21 cellular contexts compared by ENCODE assay signal in the genomic region with DNA sequence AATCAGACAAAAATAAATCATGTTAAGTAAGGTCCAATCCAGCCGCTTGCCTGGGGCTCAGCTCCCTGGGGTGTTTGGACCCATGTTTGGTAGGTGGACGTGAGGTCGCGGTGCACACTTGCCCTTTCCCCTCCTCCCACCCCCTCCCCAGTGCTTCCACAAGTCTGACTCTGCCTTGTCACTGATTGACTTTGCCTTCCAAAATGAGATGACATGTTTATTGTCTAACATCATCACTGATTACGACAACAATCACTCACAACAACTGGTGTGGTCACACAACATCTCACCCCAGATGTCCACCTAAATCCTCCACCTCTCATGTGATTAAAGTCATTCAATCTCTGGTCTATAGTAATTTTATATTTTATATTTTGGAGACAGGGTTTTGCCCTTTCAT. TPM values are rescaled to one million over a fixed set of nuclear protein-coding genes. Genes with fewer than 3 reads are reported as not detected.
DNase-seq lines count a peak whose midpoint lies in the region; ATAC-seq, FAIRE-seq and TF ChIP-seq lines count a peak whose summit lies in the region.
"Had no signal": no experiment of that assay in that cellular context is flagged by ENCODE, and none has a peak within 500 bp of the region (broad histone marks: within the 10 kb centered on the region; RNA-seq: fewer than 3 reads in every experiment).

No MANE protein-coding gene starts in this region.

- no peak overlapping the region for H2AFZ ChIP-seq in PC-3 (ENCODE audit: low read length)
- no peak overlapping the region for H2AFZ ChIP-seq in endothelial cell of umbilical vein (ENCODE audit: low read depth, low read length)

- H3K27me3 ChIP-seq in PC-3 (ENCODE audit: low read length) (no peaks in the 10 kb centered on the region), endothelial cell of umbilical vein (ENCODE audit: control insufficient read depth in 2 of 2, insufficient read depth in 2 of 2, low read length in 2 of 2) (no peaks in the 10 kb centered on the region), sigmoid colon (no peaks in the 10 kb centered on the region)

- POLR2A ChIA-PET in PC-3 (lab: Charles Lee; ENCODE audit: unreplicated experiment): no interaction called here
- POLR2A ChIA-PET in endothelial cell of umbilical vein (lab: Charles Lee): interaction anchor here (0.5 kb wide), 1 partner anchor 179 kb away, joined by 4 read pairs; no protein-coding TSS in a partner anchor

- no peaks in the 10 kb centered on the region for H3K36me3 Mint-ChIP-seq in activated T-helper 2 cell treated with anti-CD3 and anti-CD28 coated beads, Interferon-gamma antibody, Interleukin-2, Interleukin-4, amounts not matched to agents 10 μg/mL and 5 μg/mL and 100 μg/mL, durations not matched to agents 14 hours and 24 hours and 36 hours (ENCODE audit: low read depth)
- no peaks in the 10 kb centered on the region for H3K36me3 Mint-ChIP-seq in immature natural killer cell
- H3K36me3 Mint-ChIP-seq: natural killer cell; stimulated activated memory B cell treated with anti-CD40 and anti-IgM and Interleukin-4, amounts not matched to agents 10 μg/mL and 1 μg/mL and 100 μg/mL, for 72 hours had no signal

- H3K27ac ChIP-seq in PC-3 (ENCODE audit: low read length): peak overlapping the region; percentile 98
- peak overlapping the region; percentile 96 for H3K27ac ChIP-seq in endothelial cell of umbilical vein (ENCODE audit: insufficient read depth, low read depth, low read length)
- H3K27ac ChIP-seq in sigmoid colon: peak overlapping the region in 3 of 4 donors; percentile 17 to 52 (median 27)

- H3K27me3 Mint-ChIP-seq in activated T-helper 2 cell treated with anti-CD3 and anti-CD28 coated beads, Interferon-gamma antibody, Interleukin-2, Interleukin-4, amounts not matched to agents 10 μg/mL and 5 μg/mL and 100 μg/mL, durations not matched to agents 14 hours and 24 hours and 36 hours (ENCODE audit: low read depth): peaks cover 11% of the 10 kb centered on the region
- H3K27me3 Mint-ChIP-seq in immature natural killer cell (ENCODE audit: low read depth in 3 of 3): peaks cover 0 to 6% (median 0%) of the 10 kb centered on the region in 3 donors
- H3K27me3 Mint-ChIP-seq: stimulated activated memory B cell treated with anti-CD40 and anti-IgM and Interleukin-4, amounts not matched to agents 10 μg/mL and 1 μg/mL and 100 μg/mL, for 72 hours had no signal

- intact Hi-C loops in PC-3 (cut with micrococcal nuclease) (no loop called here), endothelial cell of umbilical vein (cut with micrococcal nuclease) (loop anchor here (10.0 kb wide), 1 partner anchor 921 kb away; no protein-coding TSS in a partner anchor), sigmoid colon (cut with DNase I) (no loop called here)
- intact Hi-C loops in activated T-helper 2 cell treated with anti-CD3 and anti-CD28 coated beads, Interferon-gamma antibody, Interleukin-2, Interleukin-4, amounts not matched to agents 10 μg/mL and 5 μg/mL and 100 μg/mL, durations not matched to agents 14 hours and 24 hours and 36 hours (cut with micrococcal nuclease): no loop called here

- H3K9me1 ChIP-seq in endothelial cell of umbilical vein (replicated peaks; ENCODE audit: control insufficient read depth, extremely low read depth, insufficient read depth, low read length): no peaks in the 10 kb centered on the region

- dilution Hi-C loops in endothelial cell of umbilical vein (cut with MboI; ENCODE audit: extremely low pct_ligation_motif_present, low sequenced_read_pairs): loop anchor here (25.0 kb wide), 1 partner anchor 173 kb away; no protein-coding TSS in a partner anchor

- no peak for TF ChIP-seq POLR2A in endothelial cell of umbilical vein (IDR thresholded peaks at IDR 0.05; ENCODE audit: low read depth, low read length)
- no peak for TF ChIP-seq POLR2A in sigmoid colon (IDR thresholded peaks at IDR 0.05)

- no peaks in the 10 kb centered on the region for H3K9me2 ChIP-seq in PC-3 (replicated peaks; ENCODE audit: low read length)

- peaks cover 10% of the 10 kb centered on the region for H3F3A ChIP-seq in PC-3 (ENCODE audit: low read length, unreplicated experiment)

- no peak overlapping the region for H3K4me2 ChIP-seq in PC-3 (ENCODE audit: low read length)
- H3K4me2 ChIP-seq in endothelial cell of umbilical vein (ENCODE audit: insufficient read depth, low read length): no peak overlapping the region

- no peaks in the 10 kb centered on the region for H3K9me3 ChIP-seq in PC-3 (ENCODE audit: low read length)
- no peaks in the 10 kb centered on the region for H3K9me3 ChIP-seq in endothelial cell of umbilical vein (replicated peaks; ENCODE audit: control insufficient read depth, insufficient read depth, low read length)
- no peaks in the 10 kb centered on the region for H3K9me3 ChIP-seq in sigmoid colon
- H3K9me3 ChIP-seq: HAP-1 had no signal

- WGBS in sigmoid colon, 2 donors: 86 to 91% methylated on average over 5 of the region's 5 CpGs

- H3K4me3 ChIP-seq in AG10803 (ENCODE audit: low read length) (no peak overlapping the region), PC-3 (ENCODE audit: low read length) (no peak overlapping the region), endothelial cell of umbilical vein (replicated peaks in 1 of 3; ENCODE audit: insufficient read depth in 1 of 3, low read depth in 1 of 3, low read length in 3 of 3) (no peak overlapping the region), sigmoid colon (no peak overlapping the region)
- H3K4me3 ChIP-seq: HAP-1 had no signal

- CTCF ChIA-PET in PC-3 (lab: Charles Lee): no interaction called here
- CTCF ChIA-PET in endothelial cell of umbilical vein (lab: Charles Lee): interaction anchor here (1.7 to 4.1 kb wide), 5 partner anchors 28 to 179 kb away, joined by 6 to 32 read pairs (median 9); no protein-coding TSS in a partner anchor

- peaks cover 4% of the 10 kb centered on the region for H3K4me1 Mint-ChIP-seq in activated T-helper 2 cell treated with anti-CD3 and anti-CD28 coated beads, Interferon-gamma antibody, Interleukin-2, Interleukin-4, amounts not matched to agents 10 μg/mL and 5 μg/mL and 100 μg/mL, durations not matched to agents 14 hours and 24 hours and 36 hours (ENCODE audit: low read depth)
- H3K4me1 Mint-ChIP-seq in immature natural killer cell: no peaks in the 10 kb centered on the region
- H3K4me1 Mint-ChIP-seq: natural killer cell had no signal

- H4K20me1 ChIP-seq in PC-3 (ENCODE audit: low read length): no peaks in the 10 kb centered on the region
- H4K20me1 ChIP-seq in endothelial cell of umbilical vein (replicated peaks; ENCODE audit: control insufficient read depth, extremely low read depth, insufficient read depth, low read length): no peaks in the 10 kb centered on the region

- H3K4me3 Mint-ChIP-seq in activated T-helper 2 cell treated with anti-CD3 and anti-CD28 coated beads, Interferon-gamma antibody, Interleukin-2, Interleukin-4, amounts not matched to agents 10 μg/mL and 5 μg/mL and 100 μg/mL, durations not matched to agents 14 hours and 24 hours and 36 hours (ENCODE audit: low read depth): no peak overlapping the region
- H3K4me3 Mint-ChIP-seq in immature natural killer cell: no peak overlapping the region
- H3K4me3 Mint-ChIP-seq: activated naive CD4-positive, alpha-beta T cell treated with anti-CD3 and anti-CD28 coated beads for 36 hours; natural killer cell; stimulated activated memory B cell treated with anti-CD40 and anti-IgM and Interleukin-4, amounts not matched to agents 10 μg/mL and 1 μg/mL and 100 μg/mL, for 72 hours had no signal

- TF ChIP-seq CTCF in AG10803 (conservative IDR thresholded peaks at IDR 0.05; ENCODE audit: low read length) (no peak), PC-3 (conservative IDR thresholded peaks at IDR 0.05; ENCODE audit: low read depth, low read length) (no peak), endothelial cell of umbilical vein (IDR thresholded peaks at IDR 0.05; ENCODE audit: extremely low read depth in 1 of 2, insufficient read depth in 1 of 2, low read depth in 1 of 2, low read length in 2 of 2) (no peak), sigmoid colon (IDR thresholded peaks at IDR 0.05) (no peak)

- H3K9me3 Mint-ChIP-seq in activated T-helper 2 cell treated with anti-CD3 and anti-CD28 coated beads, Interferon-gamma antibody, Interleukin-2, Interleukin-4, amounts not matched to agents 10 μg/mL and 5 μg/mL and 100 μg/mL, durations not matched to agents 14 hours and 24 hours and 36 hours: no peaks in the 10 kb centered on the region
- H3K9me3 Mint-ChIP-seq in immature natural killer cell: no peaks in the 10 kb centered on the region
- H3K9me3 Mint-ChIP-seq: natural killer cell; stimulated activated memory B cell treated with anti-CD40 and anti-IgM and Interleukin-4, amounts not matched to agents 10 μg/mL and 1 μg/mL and 100 μg/mL, for 72 hours had no signal

- H3K27ac Mint-ChIP-seq in activated T-helper 2 cell treated with anti-CD3 and anti-CD28 coated beads, Interferon-gamma antibody, Interleukin-2, Interleukin-4, amounts not matched to agents 10 μg/mL and 5 μg/mL and 100 μg/mL, durations not matched to agents 14 hours and 24 hours and 36 hours: no peak overlapping the region
- no peak overlapping the region for H3K27ac Mint-ChIP-seq in immature natural killer cell
- H3K27ac Mint-ChIP-seq: activated naive CD4-positive, alpha-beta T cell treated with anti-CD3 and anti-CD28 coated beads for 36 hours; natural killer cell had no signal

- H3K9ac ChIP-seq in PC-3 (ENCODE audit: low read length): peak overlapping the region; percentile 94
- H3K9ac ChIP-seq in endothelial cell of umbilical vein (replicated peaks; ENCODE audit: extremely low read depth, insufficient read depth, low read length): peak overlapping the region; percentile 88

- BruUV-seq in PC-3 (replicated peaks; lab: Mats Ljungman, UMichigan) (no TSS peak), endothelial cell of umbilical vein (replicated peaks; lab: Mats Ljungman, UMichigan) (no TSS peak)

- H3K4me1 ChIP-seq in PC-3 (ENCODE audit: insufficient read depth, low read length) (peaks cover 50% of the 10 kb centered on the region), endothelial cell of umbilical vein (ENCODE audit: control insufficient read depth, extremely low read depth, insufficient read depth, low read length) (peaks cover 59% of the 10 kb centered on the region), sigmoid colon (peaks cover 0 to 21% (median 6%) of the 10 kb centered on the region in 4 donors)
- H3K4me1 ChIP-seq: HAP-1 had no signal

- no peak for TF ChIP-seq EP300 in sigmoid colon (IDR thresholded peaks at IDR 0.05)

- DNase-seq in AG10803 (ENCODE audit: low read depth) (peak; percentile 68), PC-3 (no peak), endothelial cell of umbilical vein (ENCODE audit: low read depth, low spot score) (no peak), sigmoid colon (peak; percentile 35), NOMO-1 treated with dmso at 0.1 percent for 144 hours (lab: John Stamatoyannopoulos, UW; ENCODE audit: unreplicated experiment) (no peak), immature natural killer cell (no peak)
- no peak for DNase-seq in activated T-helper 2 cell treated with anti-CD3 and anti-CD28 coated beads, Interferon-gamma antibody, Interleukin-2, Interleukin-4, amounts not matched to agents 10 μg/mL and 5 μg/mL and 100 μg/mL, durations not matched to agents 14 hours and 24 hours and 36 hours (ENCODE audit: low spot score)
- DNase-seq: activated CD8-positive, alpha-beta memory T cell treated with anti-CD3 and anti-CD28 coated beads, Interleukin-2, amount 50 U/mL, for 48 hours; activated naive CD4-positive, alpha-beta T cell treated with anti-CD3 and anti-CD28 coated beads for 36 hours; AML-193; central memory CD4-positive, alpha-beta T cell; DMS153; head of caudate nucleus; natural killer cell; NCI-H1092; stimulated activated CD4-positive, alpha-beta T cell treated with anti-CD3 and anti-CD28 coated beads, Interleukin-4, amount 100 ng/mL, for 4 hours had no signal

- H3K79me2 ChIP-seq in PC-3 (ENCODE audit: low read length) (no peaks in the 10 kb centered on the region), endothelial cell of umbilical vein (ENCODE audit: control insufficient read depth, insufficient read depth, low read length) (no peaks in the 10 kb centered on the region)

- ATAC-seq in PC-3: no peak
- no peak for ATAC-seq in GM21576 (IDR thresholded peaks at IDR 0.05; ENCODE audit: unreplicated experiment)
- ATAC-seq: activated CD4-positive, CD25-positive, alpha-beta regulatory T cell treated with anti-CD3 and anti-CD28 coated beads, Interleukin-2, amount 50 U/mL, for 24 hours; HepG2; natural killer cell; stimulated activated memory B cell treated with anti-CD40 and anti-IgM and Interleukin-4, amounts not matched to agents 10 μg/mL and 1 μg/mL and 100 μg/mL, for 72 hours had no signal

- FAIRE-seq in endothelial cell of umbilical vein (lab: Jason Lieb, UNC): no peak
- FAIRE-seq: HepG2 had no signal

- H3K36me3 ChIP-seq in PC-3 (ENCODE audit: low read depth, low read length) (no peaks in the 10 kb centered on the region), endothelial cell of umbilical vein (ENCODE audit: control insufficient read depth in 2 of 2, extremely low read depth in 1 of 2, insufficient read depth in 2 of 2, low read length in 2 of 2) (peaks cover 0 to 4% of the 10 kb centered on the region in 2 experiments), sigmoid colon (peaks cover 0 to 8% (median 0%) of the 10 kb centered on the region in 4 donors)
- H3K36me3 ChIP-seq: HAP-1 had no signal

RNA-seq across cellular contexts. Expression of a gene that starts 56.2 kb away (rescaled TPM):
- total RNA-seq in PC-3 (2014; rRNA removed) (64.3 and 69.8 TPM in 2 replicates), endothelial cell of umbilical vein (98.5 and 119 TPM in 2 replicates), sigmoid colon (10 to 100 TPM; 54.2 to 73.7 (median 57.8) TPM)
- polyA plus RNA-seq in endothelial cell of umbilical vein (18.0 and 22.6 TPM in 2 replicates), sigmoid colon (10 to 100 TPM; 13.4 to 21.0 (median 16.7) TPM), immature natural killer cell (not detected)
- 26.4 and 28.1 TPM in 2 replicates for polyA plus RNA-seq in endothelial cell of umbilical vein (2011; cell fraction: cytosol; rRNA removed)
- 78.0 and 79.9 TPM in 2 replicates for polyA plus RNA-seq in endothelial cell of umbilical vein (2011; cell fraction: nucleus; rRNA removed)
- polyA plus RNA-seq in endothelial cell of umbilical vein (2012): 44.9 and 47.0 TPM in 2 replicates
- 121 and 149 TPM in 2 replicates for polyA minus RNA-seq in endothelial cell of umbilical vein
- 9.7 TPM for polyA minus RNA-seq in endothelial cell of umbilical vein (2011; cell fraction: cytosol; rRNA and poly(A)+ RNA removed)
- 186 and 192 TPM in 2 replicates for polyA minus RNA-seq in endothelial cell of umbilical vein (2011; cell fraction: nucleus; rRNA and poly(A)+ RNA removed)
- total RNA-seq in activated T-helper 2 cell treated with anti-CD3 and anti-CD28 coated beads, Interferon-gamma antibody, Interleukin-2, Interleukin-4, amounts not matched to agents 10 μg/mL and 5 μg/mL and 100 μg/mL, durations not matched to agents 14 hours and 24 hours and 36 hours: not detected in 2 replicates
- total RNA-seq: activated naive CD4-positive, alpha-beta T cell treated with anti-CD3 and anti-CD28 coated beads for 36 hours had no signal

Comparison
In these comparisons a context has a peak if more than half of its experiments do, and no peak if none do; other contexts are left out.
1. DNase-seq: peak in AG10803 (single experiment) and sigmoid colon (single experiment); none in PC-3 (single experiment), endothelial cell of umbilical vein (single experiment), activated T-helper 2 cell treated with anti-CD3 and anti-CD28 coated beads, Interferon-gamma antibody, Interleukin-2, Interleukin-4, amounts not matched to agents 10 μg/mL and 5 μg/mL and 100 μg/mL, durations not matched to agents 14 hours and 24 hours and 36 hours (single experiment), NOMO-1 treated with dmso at 0.1 percent for 144 hours (single experiment) and immature natural killer cell (0 of 3).
2. H3K27ac ChIP-seq: peak in every context shown above with its lines; median percentile 98 in PC-3; 96 in endothelial cell of umbilical vein; 27 in sigmoid colon.
3. RNA of a gene that starts 56.2 kb away (total RNA-seq): 98.5 to 119 TPM in endothelial cell of umbilical vein, 64.3 to 69.8 TPM in PC-3 and 54.2 to 73.7 TPM in sigmoid colon; not detected in activated T-helper 2 cell treated with anti-CD3 and anti-CD28 coated beads, Interferon-gamma antibody, Interleukin-2, Interleukin-4, amounts not matched to agents 10 μg/mL and 5 μg/mL and 100 μg/mL, durations not matched to agents 14 hours and 24 hours and 36 hours; every median in the first group is over 10 times any median in the second.